Comparison of ENCODE assay signal across 24 cellular contexts in the genomic region with DNA sequence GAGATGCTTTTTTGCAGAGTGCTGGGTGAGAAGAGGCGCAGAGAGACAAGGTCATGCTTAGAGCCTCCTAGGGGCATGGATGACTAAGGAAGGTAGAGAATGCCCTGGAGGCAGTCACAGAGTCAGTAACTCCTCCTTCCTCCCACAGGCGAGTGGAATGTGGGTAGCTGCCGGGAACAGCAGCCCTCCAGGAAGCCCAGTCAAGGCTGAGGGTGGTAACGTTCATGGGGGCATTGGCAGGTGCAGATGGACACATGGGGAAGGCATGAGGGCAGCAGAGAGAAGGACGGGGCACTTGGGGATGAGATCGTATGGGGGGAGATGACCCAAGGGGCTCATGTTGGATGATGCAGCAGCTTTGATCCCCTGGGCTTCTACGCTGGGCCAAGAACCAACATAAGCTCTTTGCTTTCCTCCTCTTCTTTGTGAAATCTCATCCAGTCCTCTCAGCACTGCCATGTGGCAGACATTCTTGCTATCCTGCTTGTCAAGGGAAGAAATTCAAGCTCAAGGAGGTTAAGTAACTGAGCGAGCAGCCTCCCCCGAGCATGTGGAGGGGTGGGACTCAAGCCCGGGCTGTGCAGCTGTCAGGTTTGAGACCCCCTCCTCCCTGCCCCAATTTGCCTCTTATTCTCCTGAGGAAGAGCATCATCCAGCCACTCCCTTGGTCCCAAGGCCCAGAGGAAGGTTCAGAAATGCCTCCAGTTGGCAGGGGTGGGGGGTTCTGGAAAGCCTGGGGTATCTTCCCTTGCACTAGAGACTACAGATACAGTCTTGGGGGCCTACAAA.
"Had no signal": no experiment of that assay in that cellular context is flagged by ENCODE, and none has a peak within 500 bp of the region (broad histone marks: within the 10 kb centered on the region; RNA-seq: fewer than 3 reads in every experiment).

No MANE protein-coding gene starts in this region.

- H3K27me3 ChIP-seq: colonic mucosa, esophagus muscularis mucosa, esophagus squamous epithelium, foreskin keratinocyte, gastrocnemius medialis had no signal

- H3K27ac ChIP-seq: colonic mucosa, coronary artery, dorsolateral prefrontal cortex, epithelial cell of prostate, esophagus muscularis mucosa, esophagus squamous epithelium, foreskin keratinocyte, gastrocnemius medialis, gastroesophageal sphincter, heart left ventricle, heart right ventricle had no signal

- DNase-seq: colonic mucosa; cortex of kidney; dermis blood vessel endothelial cell; dorsolateral prefrontal cortex; effector CD4-positive, alpha-beta T cell; effector CD8-positive, alpha-beta T cell; effector memory CD4-positive, alpha-beta T cell; effector memory CD8-positive, alpha-beta T cell; endodermal cell; erythroblast; esophagus squamous epithelium; foreskin fibroblast; foreskin keratinocyte; foreskin melanocyte; gastrocnemius medialis; glutamatergic neuron; head of caudate nucleus; heart left ventricle; heart right ventricle had no signal

- H3K36me3 ChIP-seq: colonic mucosa, esophagus muscularis mucosa, esophagus squamous epithelium, gastrocnemius medialis, gastroesophageal sphincter, heart left ventricle, heart right ventricle had no signal

- H3K4me1 ChIP-seq: colonic mucosa, esophagus muscularis mucosa, esophagus squamous epithelium, foreskin keratinocyte, gastrocnemius medialis, gastroesophageal sphincter, heart left ventricle, heart right ventricle had no signal

- H3K4me3 ChIP-seq: colonic mucosa, coronary artery, dorsolateral prefrontal cortex, esophagus muscularis mucosa, esophagus squamous epithelium, gastrocnemius medialis, gastroesophageal sphincter, heart left ventricle, heart right ventricle had no signal

- H3K9me3 ChIP-seq: colonic mucosa, esophagus muscularis mucosa, esophagus squamous epithelium, gastrocnemius medialis, gastroesophageal sphincter, heart left ventricle, heart right ventricle had no signal

- ATAC-seq: effector memory CD8-positive, alpha-beta T cell; esophagus mucosa; foreskin keratinocyte; gastrocnemius medialis; gastroesophageal sphincter; heart left ventricle; heart right ventricle had no signal
